18 cellular contexts compared by ENCODE assay signal in genomic region chr18:71951021-71951420, GRCh38.
DNase-seq lines count a peak whose midpoint lies in the region; ATAC-seq and TF ChIP-seq lines count a peak whose summit lies in the region.
"Had no signal": no experiment of that assay in that cellular context is flagged by ENCODE, and none has a peak within 500 bp of the region (broad histone marks: within the 10 kb centered on the region; RNA-seq: fewer than 3 reads in every experiment).

No MANE protein-coding gene starts in this region.

- peak overlapping the region; percentile 58; the same call in 1 of the 2 replicates for H2AFZ ChIP-seq in PC-9
- H2AFZ ChIP-seq: GM23248 had no signal

- H3K9me3 ChIP-seq in PC-9 (ENCODE audit: insufficient read depth, low read depth), result no peaks in the 10 kb centered on the region

- H3K4me1 ChIP-seq in PC-9 (replicated peaks; ENCODE audit: insufficient read depth), result no peaks in the 10 kb centered on the region

- no peaks in the 10 kb centered on the region for H3K36me3 ChIP-seq in PC-9 (ENCODE audit: low read depth)

- no peaks in the 10 kb centered on the region for H3K79me2 ChIP-seq in PC-9 (ENCODE audit: low read depth)

- no peak for ATAC-seq in GM18517 (IDR thresholded peaks at IDR 0.05; ENCODE audit: unreplicated experiment)
- ATAC-seq: PC-3 had no signal

- POLR2A ChIA-PET in PC-9 (lab: Charles Lee; ENCODE audit: unreplicated experiment), result no interaction called here

- TF ChIP-seq CTCF in PC-9 (conservative IDR thresholded peaks at IDR 0.05) (no peak), GM20000 (IDR thresholded peaks at IDR 0.05; ENCODE audit: extremely low read depth, missing control alignments) (no peak)

- no peak overlapping the region for H3K27ac ChIP-seq in PC-9
- H3K27ac ChIP-seq: C4-2B, GM23248 had no signal

- CTCF ChIA-PET in PC-9 (lab: Charles Lee), result no interaction called here

- H4K20me1 ChIP-seq in PC-9 (ENCODE audit: insufficient read depth), result no peaks in the 10 kb centered on the region

- H3K9me2 ChIP-seq in PC-9 (ENCODE audit: insufficient read depth), result no peaks in the 10 kb centered on the region; the same call in 1 of the 2 replicates

- H3K4me3 ChIP-seq in PC-9, result no peak overlapping the region
- H3K4me3 ChIP-seq: GM23248 had no signal

- BruUV-seq in PC-9 (replicated peaks; lab: Mats Ljungman, UMichigan), result no TSS peak

- intact Hi-C loops in PC-9 (cut with micrococcal nuclease; ENCODE audit: unreplicated experiment), result no loop called here
- intact Hi-C loops in head of caudate nucleus (cut with DNase I), result no loop called here

- no peaks in the 10 kb centered on the region for H3F3A ChIP-seq in PC-9 (ENCODE audit: insufficient read depth, low read depth)

- H3K27me3 ChIP-seq in PC-9 (ENCODE audit: insufficient read depth, low read depth), result no peaks in the 10 kb centered on the region

- no peak overlapping the region for H3K4me2 ChIP-seq in PC-9

- DNase-seq in Ammon's horn (ENCODE audit: low spot score) (peak; percentile 43), PC-9 (no peak), head of caudate nucleus (peak in 35 of 42 donors; percentile 4 to 73 (median 35)), occipital lobe (lab: John Stamatoyannopoulos, UW) (peak; percentile 42), SIG-M5 treated with dmso at 0.1 percent for 504 hours (lab: John Stamatoyannopoulos, UW; ENCODE audit: unreplicated experiment) (no peak), DMS 273 (lab: John Stamatoyannopoulos, UW; ENCODE audit: unreplicated experiment) (no peak), GM20000 (ENCODE audit: low spot score) (no peak)
- DNase-seq: DMS 273 treated with DMSO at 0.1 percent for 48 hours, GDM1, GM23248, KBM-7, NCI-H1048, NCI-H146, NCI-H2081 treated with DMSO at 0.1 percent for 48 hours, NCI-H446 treated with DMSO at 0.1 percent for 48 hours, PC-3 had no signal

Comparison
In these comparisons a context has a peak if more than half of its experiments do, and no peak if none do; other contexts are left out.
1. DNase-seq: peak in Ammon's horn (single experiment), head of caudate nucleus (35 of 42) and occipital lobe (single experiment); none in PC-9 (0 of 2), SIG-M5 treated with dmso at 0.1 percent for 504 hours (single experiment), DMS 273 (single experiment) and GM20000 (single experiment).